Comparison of ENCODE assay signal across 8 cellular contexts in the genomic region with DNA sequence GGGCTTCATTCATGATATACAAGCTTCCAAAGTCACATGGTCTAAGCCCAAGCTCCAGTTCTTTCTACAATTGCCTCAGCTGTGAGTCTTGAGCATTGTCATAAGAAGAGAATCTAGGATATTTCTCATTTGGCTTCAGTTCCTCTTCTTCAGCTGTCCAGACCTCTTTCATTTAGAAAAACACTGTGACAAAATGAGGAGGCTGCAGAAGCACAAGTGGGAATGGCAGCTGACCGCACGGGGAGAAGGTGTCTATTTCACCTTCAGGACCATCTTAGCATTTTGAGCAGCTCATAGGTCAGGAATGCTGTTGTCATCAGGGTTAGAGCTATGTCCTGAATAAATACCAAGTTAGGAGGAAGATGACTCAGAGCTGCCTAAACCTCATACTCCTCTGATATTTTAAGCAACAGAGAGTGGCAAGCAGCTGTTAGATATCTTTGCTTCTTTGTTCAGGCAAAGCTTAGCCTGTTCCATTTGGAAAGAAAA.
DNase-seq lines count a peak whose midpoint lies in the region; ATAC-seq and TF ChIP-seq lines count a peak whose summit lies in the region.

No MANE protein-coding gene starts in this region.

- H3K79me2 ChIP-seq in PC-3 (ENCODE audit: low read length) = no peaks in the 10 kb centered on the region

- CTCF ChIA-PET in PC-3 (lab: Charles Lee) = interaction anchor here (0.6 kb wide), 1 partner anchor 1216 kb away, joined by 4 read pairs; no protein-coding TSS in a partner anchor

- H3K9me3 ChIP-seq in PC-3 (ENCODE audit: low read length) (no peaks in the 10 kb centered on the region), colonic mucosa (no peaks in the 10 kb centered on the region), lower lobe of right lung (no peaks in the 10 kb centered on the region), upper lobe of left lung (no peaks in the 10 kb centered on the region)

- peaks cover 47% of the 10 kb centered on the region for H3K4me1 ChIP-seq in PC-3 (ENCODE audit: insufficient read depth, low read length)
- H3K4me1 ChIP-seq in colonic mucosa = no peaks in the 10 kb centered on the region
- peaks cover 48% of the 10 kb centered on the region for H3K4me1 ChIP-seq in lower lobe of right lung
- peaks cover 0 to 18% (median 15%) of the 10 kb centered on the region in 4 donors for H3K4me1 ChIP-seq in upper lobe of left lung

- H3K27me3 ChIP-seq in PC-3 (ENCODE audit: low read length) = no peaks in the 10 kb centered on the region
- no peaks in the 10 kb centered on the region for H3K27me3 ChIP-seq in colonic mucosa
- H3K27me3 ChIP-seq in lower lobe of right lung (ENCODE audit: low read depth) = no peaks in the 10 kb centered on the region
- no peaks in the 10 kb centered on the region for H3K27me3 ChIP-seq in upper lobe of left lung

- intact Hi-C loops in PC-3 (cut with micrococcal nuclease) (loop anchor here (2.0 to 10.0 kb wide), 4 partner anchors 22 to 390 kb away; partner anchors contain the start of gene CITED2), colonic mucosa (cut with DNase I) (no loop called here), lower lobe of right lung (cut with DNase I) (no loop called here)

- H3K9ac ChIP-seq in PC-3 (ENCODE audit: low read length) (peak overlapping the region; percentile 43; the same call in 1 of the 2 replicates), colonic mucosa (ENCODE audit: low read depth in 2 of 2, low read length in 2 of 2) (no peak overlapping the region)

- TF ChIP-seq POLR2A in upper lobe of left lung (IDR thresholded peaks at IDR 0.05) = peak in 1 of 4 donors; percentile 39

- peak overlapping the region; percentile 79 for H3K27ac ChIP-seq in PC-3 (ENCODE audit: low read length)
- H3K27ac ChIP-seq in colonic mucosa = peak overlapping the region; percentile 56
- peak overlapping the region; percentile 64 for H3K27ac ChIP-seq in lower lobe of right lung
- peak overlapping the region; percentile 57 to 75 (median 68) for H3K27ac ChIP-seq in upper lobe of left lung

- H3K36me3 ChIP-seq in PC-3 (ENCODE audit: low read depth, low read length) (no peaks in the 10 kb centered on the region), colonic mucosa (no peaks in the 10 kb centered on the region), lower lobe of right lung (no peaks in the 10 kb centered on the region), upper lobe of left lung (no peaks in the 10 kb centered on the region)

- ATAC-seq in GM18867 (IDR thresholded peaks at IDR 0.05; ENCODE audit: unreplicated experiment) (peak; percentile 87), HG03039 (IDR thresholded peaks at IDR 0.05; ENCODE audit: unreplicated experiment) (peak; percentile 81), PC-3 (peak; percentile 84), lower lobe of right lung (peak; percentile 76 to 85), upper lobe of left lung (ENCODE audit: low FRiP score in 2 of 2) (peak; percentile 84 to 93)

- no peaks in the 10 kb centered on the region for H3K9me2 ChIP-seq in PC-3 (replicated peaks; ENCODE audit: low read length)

- no peaks in the 10 kb centered on the region for H4K20me1 ChIP-seq in PC-3 (ENCODE audit: low read length)

- TF ChIP-seq CTCF in PC-3 (conservative IDR thresholded peaks at IDR 0.05; ENCODE audit: low read depth, low read length) (no peak), colonic mucosa (IDR thresholded peaks at IDR 0.05) (no peak), lower lobe of right lung (IDR thresholded peaks at IDR 0.05) (no peak), upper lobe of left lung (IDR thresholded peaks at IDR 0.05) (no peak)

- H3F3A ChIP-seq in PC-3 (ENCODE audit: low read length, unreplicated experiment) = peaks cover 10% of the 10 kb centered on the region

- DNase-seq in A172 (ENCODE audit: low spot score) (peak; percentile 95), PC-3 (peak; percentile 88), colonic mucosa (no peak), lower lobe of right lung (no peak), upper lobe of left lung (no peak), NCI-H1694 (lab: John Stamatoyannopoulos, UW) (no peak)

- no peak overlapping the region for H2AFZ ChIP-seq in PC-3 (ENCODE audit: low read length)

- peak overlapping the region; percentile 43; the same call in 1 of the 2 replicates for H3K4me3 ChIP-seq in PC-3 (ENCODE audit: low read length)
- no peak overlapping the region for H3K4me3 ChIP-seq in colonic mucosa
- H3K4me3 ChIP-seq in lower lobe of right lung = no peak overlapping the region
- H3K4me3 ChIP-seq in upper lobe of left lung = no peak overlapping the region

- TF ChIP-seq EP300 in upper lobe of left lung (IDR thresholded peaks at IDR 0.05) = peak in 1 of 4 donors; percentile 32

- no TSS peak for BruUV-seq in PC-3 (replicated peaks; lab: Mats Ljungman, UMichigan)

- H3K4me2 ChIP-seq in PC-3 (ENCODE audit: low read length) = peak overlapping the region; percentile 78

- 49 to 64% methylated on average over 2 of the region's 2 CpGs for WGBS in upper lobe of left lung, 2 donors

- POLR2A ChIA-PET in PC-3 (lab: Charles Lee; ENCODE audit: unreplicated experiment) = interaction anchor here (0.7 to 1.6 kb wide), 2 partner anchors 390 to 437 kb away, joined by 3 to 9 read pairs; partner anchors contain the start of gene CITED2

Comparison
In these comparisons a context has a peak if more than half of its experiments do, and no peak if none do; other contexts are left out.
1. DNase-seq: peak in A172 (single experiment) and PC-3 (single experiment); none in colonic mucosa (single experiment), lower lobe of right lung (single experiment), upper lobe of left lung (0 of 2) and NCI-H1694 (single experiment).
2. Peak in every context shown above with its lines, with median percentiles within 50 percentile points of each other: ATAC-seq and H3K27ac ChIP-seq.